ENCODE assay signal across 23 cellular contexts in the genomic region with DNA sequence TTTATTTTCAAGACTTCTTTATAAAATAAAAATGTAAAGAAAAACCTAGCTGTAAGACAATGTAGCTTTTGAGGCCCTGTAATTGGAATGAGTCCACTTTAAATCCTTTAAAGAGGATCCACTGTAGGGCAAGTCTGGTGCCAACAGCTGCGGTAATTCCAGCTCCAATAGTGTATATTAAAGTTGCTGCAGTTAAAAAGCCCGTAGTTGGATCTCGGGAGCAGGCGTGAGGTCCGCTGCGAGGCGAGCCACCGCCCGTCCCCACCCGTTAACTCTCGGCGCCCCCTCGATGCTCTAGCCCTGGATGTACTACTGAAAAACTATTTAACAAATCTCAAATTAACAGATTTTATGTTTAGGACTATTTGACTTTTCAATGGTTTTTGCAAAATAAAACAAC.
"Had no signal": no experiment of that assay in that cellular context is flagged by ENCODE, and none has a peak within 500 bp of the region (broad histone marks: within the 10 kb centered on the region; RNA-seq: fewer than 3 reads in every experiment).

No MANE protein-coding gene starts in this region.

- H3K36me3 ChIP-seq: esophagus muscularis mucosa, heart left ventricle, pancreas, tibial nerve had no signal

- ATAC-seq: activated T-cell treated with anti-CD3 and anti-CD28 coated beads, Interleukin-2, amount 50 U/mL, for 4 hours; activated T-helper 17 cell treated with anti-CD3 and anti-CD28 coated beads, Interleukin-2, amount 50 U/mL, for 72 hours; heart left ventricle; left colon; pancreas; right cardiac atrium had no signal

- H3K4me3 ChIP-seq: esophagus muscularis mucosa, heart left ventricle, pancreas, tibial nerve had no signal

- H3K27ac ChIP-seq: esophagus muscularis mucosa, foreskin keratinocyte, heart left ventricle, pancreas, tibial nerve had no signal

- H3K9me3 ChIP-seq: esophagus muscularis mucosa, heart left ventricle, pancreas, tibial nerve had no signal

- DNase-seq: activated CD4-positive, alpha-beta memory T cell treated with anti-CD3 and anti-CD28 coated beads for 36 hours; activated CD4-positive, alpha-beta T cell treated with anti-CD3 and anti-CD28 coated beads, Interleukin-2, amount 10 ng/mL, durations not matched to agents 24 days and 14 days; activated CD4-positive, CD25-positive, alpha-beta regulatory T cell treated with anti-CD3 and anti-CD28 coated beads, Interleukin-2, amount 50 U/mL, for 72 hours; activated gamma-delta T cell treated with Interleukin-2 at 50 U/mL for 16 hours; activated naive CD4-positive, alpha-beta T cell treated with anti-CD3 and anti-CD28 coated beads, Interleukin-2, amount 50 U/mL, for 16 hours; activated T-cell treated with anti-CD3 and anti-CD28 coated beads, Interleukin-2, amount 50 U/mL, for 4 hours; amniotic stem cell; caudate nucleus; cortex of kidney; heart left ventricle; hypothalamus; immature natural killer cell; kidney; left colon; pancreas; right cardiac atrium; stimulated activated CD4-positive, alpha-beta T cell treated with anti-CD3 and anti-CD28 coated beads, Interleukin-2, amount 100 ng/mL, for 48 hours; stimulated activated naive CD4-positive, alpha-beta T cell treated with Interleukin-2 at 50 U/mL for 16 hours; T-helper 2 cell had no signal

- H3K4me1 ChIP-seq: esophagus muscularis mucosa, heart left ventricle, pancreas, tibial nerve had no signal

- H3K27me3 ChIP-seq: esophagus muscularis mucosa, foreskin keratinocyte, pancreas, tibial nerve had no signal
